14 cellular contexts compared by ENCODE assay signal in the genomic region with DNA sequence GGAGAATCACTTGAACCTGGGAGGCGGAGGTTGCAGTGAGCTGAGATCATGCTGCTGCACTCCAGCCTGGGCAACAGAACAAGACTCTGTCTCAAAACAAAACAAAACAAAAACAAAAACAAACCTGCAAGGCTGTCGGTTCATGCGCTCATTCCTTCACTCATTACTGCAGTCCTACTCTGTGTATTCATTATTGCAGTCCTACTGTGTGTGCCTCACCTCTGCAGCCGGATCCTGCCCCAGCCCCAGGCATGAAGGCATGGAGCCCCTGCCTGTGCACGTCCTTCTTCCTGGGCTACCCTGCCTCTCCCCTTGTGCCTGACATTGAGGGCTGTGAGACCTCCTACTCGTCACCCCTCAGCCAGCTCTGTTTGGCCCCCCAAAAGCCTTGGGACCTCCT. TPM values are rescaled to one million over a fixed set of nuclear protein-coding genes. Genes with fewer than 3 reads are reported as not detected.
"Had no signal": no experiment of that assay in that cellular context is flagged by ENCODE, and none has a peak within 500 bp of the region (broad histone marks: within the 10 kb centered on the region; RNA-seq: fewer than 3 reads in every experiment).

No MANE protein-coding gene starts in this region.

- H3K27ac Mint-ChIP-seq: activated B cell treated with CpG ODN at 0.5 μM for 24 hours; activated CD4-positive, alpha-beta T cell treated with anti-CD3 and anti-CD28 coated beads, Interleukin-2, amount 10 ng/mL, durations not matched to agents 24 days and 14 days; activated CD8-positive, alpha-beta memory T cell treated with anti-CD3 and anti-CD28 coated beads, Interleukin-2, amount 10 ng/mL, durations not matched to agents 7 days and 5 days; activated naive CD8-positive, alpha-beta T cell treated with anti-CD3 and anti-CD28 coated beads, Interleukin-2, amount 10 ng/mL, durations not matched to agents 7 days and 5 days; activated T-helper 17 cell treated with anti-CD3 and anti-CD28 coated beads, Interleukin-2, amount 50 U/mL, for 72 hours; T-helper 17 cell had no signal

- H3K4me3 ChIP-seq: adrenal gland, PC-9 had no signal

- H3K4me1 Mint-ChIP-seq: activated CD8-positive, alpha-beta memory T cell treated with anti-CD3 and anti-CD28 coated beads, Interleukin-2, amount 10 ng/mL, durations not matched to agents 7 days and 5 days; activated naive CD8-positive, alpha-beta T cell treated with anti-CD3 and anti-CD28 coated beads, Interleukin-2, amount 10 ng/mL, durations not matched to agents 7 days and 5 days; activated T-helper 17 cell treated with anti-CD3 and anti-CD28 coated beads, Interleukin-2, amount 50 U/mL, for 72 hours had no signal

- H3K27ac ChIP-seq: adrenal gland, PC-9 had no signal

- H2AFZ ChIP-seq: PC-9 had no signal

- H3K27me3 ChIP-seq: adrenal gland had no signal

- FAIRE-seq: TTC549 had no signal

- H3K9me3 ChIP-seq: adrenal gland had no signal

- H3K4me3 Mint-ChIP-seq: activated B cell treated with CpG ODN at 0.5 μM for 24 hours; activated CD4-positive, alpha-beta T cell treated with anti-CD3 and anti-CD28 coated beads, Interleukin-2, amount 10 ng/mL, durations not matched to agents 24 days and 14 days; activated CD8-positive, alpha-beta memory T cell treated with anti-CD3 and anti-CD28 coated beads, Interleukin-2, amount 10 ng/mL, durations not matched to agents 7 days and 5 days; activated naive CD8-positive, alpha-beta T cell treated with anti-CD3 and anti-CD28 coated beads, Interleukin-2, amount 10 ng/mL, durations not matched to agents 7 days and 5 days; activated T-cell treated with anti-CD3 and anti-CD28 coated beads, Interleukin-2, amount 50 U/mL, for 4 hours; activated T-helper 17 cell treated with anti-CD3 and anti-CD28 coated beads, Interleukin-2, amount 50 U/mL, for 72 hours; T-helper 17 cell had no signal

- H3K36me3 Mint-ChIP-seq: activated CD8-positive, alpha-beta memory T cell treated with anti-CD3 and anti-CD28 coated beads, Interleukin-2, amount 10 ng/mL, durations not matched to agents 7 days and 5 days; activated naive CD8-positive, alpha-beta T cell treated with anti-CD3 and anti-CD28 coated beads, Interleukin-2, amount 10 ng/mL, durations not matched to agents 7 days and 5 days had no signal

- H3K4me1 ChIP-seq: adrenal gland had no signal

- H3K36me3 ChIP-seq: adrenal gland had no signal

- H3K27me3 Mint-ChIP-seq: activated B cell treated with CpG ODN at 0.5 μM for 24 hours; activated CD4-positive, alpha-beta T cell treated with anti-CD3 and anti-CD28 coated beads, Interleukin-2, amount 10 ng/mL, durations not matched to agents 24 days and 14 days; activated CD8-positive, alpha-beta memory T cell treated with anti-CD3 and anti-CD28 coated beads, Interleukin-2, amount 10 ng/mL, durations not matched to agents 7 days and 5 days; activated naive CD8-positive, alpha-beta T cell treated with anti-CD3 and anti-CD28 coated beads, Interleukin-2, amount 10 ng/mL, durations not matched to agents 7 days and 5 days; activated T-helper 17 cell treated with anti-CD3 and anti-CD28 coated beads, Interleukin-2, amount 50 U/mL, for 72 hours; T-helper 17 cell had no signal

- H3K9me3 Mint-ChIP-seq: activated B cell treated with CpG ODN at 0.5 μM for 24 hours; activated CD4-positive, alpha-beta T cell treated with anti-CD3 and anti-CD28 coated beads, Interleukin-2, amount 10 ng/mL, durations not matched to agents 24 days and 14 days; activated naive CD8-positive, alpha-beta T cell treated with anti-CD3 and anti-CD28 coated beads, Interleukin-2, amount 10 ng/mL, durations not matched to agents 7 days and 5 days; activated T-cell treated with anti-CD3 and anti-CD28 coated beads, Interleukin-2, amount 50 U/mL, for 4 hours; activated T-helper 17 cell treated with anti-CD3 and anti-CD28 coated beads, Interleukin-2, amount 50 U/mL, for 72 hours had no signal

- DNase-seq: activated gamma-delta T cell, SIG-M5 had no signal

- H3K4me2 ChIP-seq: PC-9 had no signal

RNA-seq across cellular contexts. Expression of a gene that starts 57.6 kb away (rescaled TPM):
- total RNA-seq: activated B cell treated with CpG ODN at 0.5 μM for 24 hours; activated CD4-positive, alpha-beta T cell treated with anti-CD3 and anti-CD28 coated beads, Interleukin-2, amount 10 ng/mL, durations not matched to agents 24 days and 14 days; activated CD8-positive, alpha-beta memory T cell treated with anti-CD3 and anti-CD28 coated beads, Interleukin-2, amount 10 ng/mL, durations not matched to agents 7 days and 5 days; activated naive CD8-positive, alpha-beta T cell treated with anti-CD3 and anti-CD28 coated beads, Interleukin-2, amount 10 ng/mL, durations not matched to agents 7 days and 5 days; activated T-cell treated with anti-CD3 and anti-CD28 coated beads, Interleukin-2, amount 50 U/mL, for 4 hours; activated T-helper 17 cell treated with anti-CD3 and anti-CD28 coated beads, Interleukin-2, amount 50 U/mL, for 72 hours; adrenal gland; cardiac septum; PC-9; RPMI7951; T-helper 17 cell had no signal
